ENCODE assay signal across 10 cellular contexts in the genomic region with DNA sequence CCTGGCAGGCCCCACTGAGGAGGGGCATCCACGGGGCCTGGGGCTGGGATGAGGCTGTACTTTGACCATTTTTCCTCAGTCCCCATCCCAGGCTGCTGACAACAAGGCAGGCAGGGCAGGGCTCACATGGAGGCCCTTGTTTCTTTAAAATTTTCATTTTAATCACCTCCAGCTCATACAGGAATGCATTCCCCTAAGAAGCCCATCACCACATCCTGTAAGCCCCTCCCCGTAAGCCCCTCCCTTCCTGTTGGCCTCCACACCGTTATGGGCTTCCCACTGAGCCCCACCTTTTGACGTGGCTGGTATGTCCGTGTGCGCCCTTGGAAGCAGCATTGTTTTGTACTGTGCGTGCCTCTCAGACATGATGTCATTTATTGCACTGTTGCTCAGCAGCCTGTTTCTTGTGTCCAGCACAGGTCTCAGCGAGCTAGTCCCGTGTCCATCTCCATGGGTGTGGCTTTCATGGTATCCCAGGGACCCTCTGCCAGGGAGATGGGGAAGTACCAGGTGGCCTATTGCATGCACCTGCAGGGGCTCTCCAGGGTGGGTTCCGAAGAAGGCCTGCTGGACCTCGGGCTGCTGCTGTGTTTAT. TPM values are rescaled to one million over a fixed set of nuclear protein-coding genes. Genes with fewer than 3 reads are reported as not detected.
DNase-seq lines count a peak whose midpoint lies in the region; ATAC-seq and TF ChIP-seq lines count a peak whose summit lies in the region.
"Had no signal": no experiment of that assay in that cellular context is flagged by ENCODE, and none has a peak within 500 bp of the region (broad histone marks: within the 10 kb centered on the region; RNA-seq: fewer than 3 reads in every experiment).

No MANE protein-coding gene starts in this region.

- no peak for TF ChIP-seq CTCF in fibroblast of villous mesenchyme (IDR thresholded peaks at IDR 0.05; ENCODE audit: insufficient read depth, low read depth, low read length)

- H3K27me3 Mint-ChIP-seq in activated CD4-positive, alpha-beta memory T cell treated with anti-CD3 and anti-CD28 coated beads, Interleukin-2, amount 10 ng/mL, durations not matched to agents 7 days and 5 days, result no peaks in the 10 kb centered on the region
- H3K27me3 Mint-ChIP-seq in activated CD4-positive, alpha-beta memory T cell treated with anti-CD3 and anti-CD28 coated beads for 36 hours, result no peaks in the 10 kb centered on the region
- H3K27me3 Mint-ChIP-seq in T-helper 17 cell, result no peaks in the 10 kb centered on the region

- H3K4me3 ChIP-seq in fibroblast of villous mesenchyme (ENCODE audit: low read depth, low read length), result no peak overlapping the region

- POLR2A ChIA-PET in activated CD4-positive, alpha-beta memory T cell treated with anti-CD3 and anti-CD28 coated beads, Interleukin-2, amount 10 ng/mL, durations not matched to agents 7 days and 5 days (lab: Charles Lee), result no interaction called here
- POLR2A ChIA-PET in activated CD4-positive, alpha-beta memory T cell treated with anti-CD3 and anti-CD28 coated beads for 36 hours (lab: Charles Lee), result no interaction called here

- peak overlapping the region; percentile 60 for H3K27ac Mint-ChIP-seq in activated CD4-positive, alpha-beta memory T cell treated with anti-CD3 and anti-CD28 coated beads, Interleukin-2, amount 10 ng/mL, durations not matched to agents 7 days and 5 days
- H3K27ac Mint-ChIP-seq in activated CD4-positive, alpha-beta memory T cell treated with anti-CD3 and anti-CD28 coated beads for 36 hours, result no peak overlapping the region
- H3K27ac Mint-ChIP-seq in T-helper 17 cell, result peak overlapping the region; percentile 90

- no peaks in the 10 kb centered on the region for H3K36me3 Mint-ChIP-seq in activated CD4-positive, alpha-beta memory T cell treated with anti-CD3 and anti-CD28 coated beads, Interleukin-2, amount 10 ng/mL, durations not matched to agents 7 days and 5 days (ENCODE audit: low read depth)
- peaks cover 3% of the 10 kb centered on the region for H3K36me3 Mint-ChIP-seq in activated CD4-positive, alpha-beta memory T cell treated with anti-CD3 and anti-CD28 coated beads for 36 hours
- H3K36me3 Mint-ChIP-seq in T-helper 17 cell (ENCODE audit: low read depth), result no peaks in the 10 kb centered on the region

- no peak overlapping the region for H3K4me3 Mint-ChIP-seq in activated CD4-positive, alpha-beta memory T cell treated with anti-CD3 and anti-CD28 coated beads, Interleukin-2, amount 10 ng/mL, durations not matched to agents 7 days and 5 days
- no peak overlapping the region for H3K4me3 Mint-ChIP-seq in activated CD4-positive, alpha-beta memory T cell treated with anti-CD3 and anti-CD28 coated beads for 36 hours
- H3K4me3 Mint-ChIP-seq in T-helper 17 cell, result peak overlapping the region; percentile 80

- ATAC-seq in T-helper 17 cell (peak; percentile 37), GM18498 (IDR thresholded peaks at IDR 0.05; ENCODE audit: unreplicated experiment) (no peak)

- CTCF ChIA-PET in activated CD4-positive, alpha-beta memory T cell treated with anti-CD3 and anti-CD28 coated beads, Interleukin-2, amount 10 ng/mL, durations not matched to agents 7 days and 5 days (lab: Charles Lee), result no interaction called here
- CTCF ChIA-PET in activated CD4-positive, alpha-beta memory T cell treated with anti-CD3 and anti-CD28 coated beads for 36 hours (lab: Charles Lee), result no interaction called here

- no peaks in the 10 kb centered on the region for H3K9me3 Mint-ChIP-seq in activated CD4-positive, alpha-beta memory T cell treated with anti-CD3 and anti-CD28 coated beads, Interleukin-2, amount 10 ng/mL, durations not matched to agents 7 days and 5 days
- H3K9me3 Mint-ChIP-seq in activated CD4-positive, alpha-beta memory T cell treated with anti-CD3 and anti-CD28 coated beads for 36 hours, result no peaks in the 10 kb centered on the region

- peaks cover 40% of the 10 kb centered on the region for H3K4me1 Mint-ChIP-seq in activated CD4-positive, alpha-beta memory T cell treated with anti-CD3 and anti-CD28 coated beads, Interleukin-2, amount 10 ng/mL, durations not matched to agents 7 days and 5 days
- peaks cover 45% of the 10 kb centered on the region for H3K4me1 Mint-ChIP-seq in activated CD4-positive, alpha-beta memory T cell treated with anti-CD3 and anti-CD28 coated beads for 36 hours (ENCODE audit: low read depth)
- H3K4me1 Mint-ChIP-seq in T-helper 17 cell, result peaks cover 52% of the 10 kb centered on the region

- H3K9me3 ChIP-seq in T-helper 17 cell (ENCODE audit: control insufficient read depth, low read length, poor library complexity, severe bottlenecking), result no peaks in the 10 kb centered on the region

- DNase-seq in activated CD4-positive, alpha-beta memory T cell treated with anti-CD3 and anti-CD28 coated beads, Interleukin-2, amount 10 ng/mL, durations not matched to agents 7 days and 5 days, result peak; percentile 31
- DNase-seq in activated CD4-positive, alpha-beta memory T cell treated with anti-CD3 and anti-CD28 coated beads for 36 hours, result no peak
- no peak for DNase-seq in T-helper 17 cell
- DNase-seq in fibroblast of villous mesenchyme (ENCODE audit: low read depth), result peak; percentile 36
- DNase-seq in stimulated activated CD8-positive, alpha-beta memory T cell treated with anti-CD3 and anti-CD28 coated beads, Interleukin-4, amount 100 ng/mL, for 48 hours, result peak; percentile 19
- DNase-seq in UCSD-AML1 (lab: John Stamatoyannopoulos, UW; ENCODE audit: unreplicated experiment), result no peak
- DNase-seq in LoVo (ENCODE audit: low spot score), result no peak
- DNase-seq: NCI-H2107, small intestine had no signal

- intact Hi-C loops in activated CD4-positive, alpha-beta memory T cell treated with anti-CD3 and anti-CD28 coated beads for 36 hours (cut with micrococcal nuclease), result no loop called here

RNA-seq across cellular contexts. Expression of gene PHF2, which starts 22.4 kb away (rescaled TPM):
- 10 to 100 TPM; 25.5 to 26.8 TPM for total RNA-seq in activated CD4-positive, alpha-beta memory T cell treated with anti-CD3 and anti-CD28 coated beads, Interleukin-2, amount 10 ng/mL, durations not matched to agents 7 days and 5 days
- 10 to 100 TPM; 16.0 to 16.2 TPM for total RNA-seq in activated CD4-positive, alpha-beta memory T cell treated with anti-CD3 and anti-CD28 coated beads for 36 hours
- total RNA-seq in T-helper 17 cell, result 10 to 100 TPM; 24.8 to 27.1 TPM
- 14.2 and 15.5 TPM in 2 replicates for total RNA-seq in fibroblast of villous mesenchyme

Comparison
In these comparisons a context has a peak if more than half of its experiments do, and no peak if none do; other contexts are left out.
1. DNase-seq: peak in activated CD4-positive, alpha-beta memory T cell treated with anti-CD3 and anti-CD28 coated beads, Interleukin-2, amount 10 ng/mL, durations not matched to agents 7 days and 5 days (single experiment), fibroblast of villous mesenchyme (single experiment) and stimulated activated CD8-positive, alpha-beta memory T cell treated with anti-CD3 and anti-CD28 coated beads, Interleukin-4, amount 100 ng/mL, for 48 hours (single experiment); none in activated CD4-positive, alpha-beta memory T cell treated with anti-CD3 and anti-CD28 coated beads for 36 hours (single experiment), T-helper 17 cell (0 of 3), UCSD-AML1 (single experiment) and LoVo (single experiment).